19 cellular contexts compared by ENCODE assay signal in genomic region chr14:95665530-95665929, GRCh38. TPM values are rescaled to one million over a fixed set of nuclear protein-coding genes. Genes with fewer than 3 reads are reported as not detected.
DNase-seq lines count a peak whose midpoint lies in the region; ATAC-seq and TF ChIP-seq lines count a peak whose summit lies in the region.
"Not testable (repeated sequence)": the region's sequence is repeated elsewhere in the genome, so short reads cannot be mapped to it uniquely, and the experiment has no call there.
"Had no signal": no experiment of that assay in that cellular context is flagged by ENCODE, and none has a peak within 500 bp of the region (broad histone marks: within the 10 kb centered on the region; RNA-seq: fewer than 3 reads in every experiment).

No MANE protein-coding gene starts in this region.

- TF ChIP-seq CTCF in GM06990 (IDR thresholded peaks at IDR 0.05; ENCODE audit: insufficient read depth, low read length, poor library complexity, severe bottlenecking) (peak; percentile 50), WERI-Rb-1 (IDR thresholded peaks at IDR 0.05; ENCODE audit: low read depth, low read length) (peak; percentile 38; the same call in 1 of the 2 replicates), type B pancreatic cell (conservative IDR thresholded peaks at IDR 0.05) (peak; percentile 50)

- H3K27me3 Mint-ChIP-seq in type B pancreatic cell, result peaks cover 22% of the 10 kb centered on the region

- not testable (repeated sequence) for H3K27ac Mint-ChIP-seq in type B pancreatic cell

- not testable (repeated sequence) for H3K9me3 Mint-ChIP-seq in type B pancreatic cell

- not testable (repeated sequence) for H3K36me3 ChIP-seq in BLaER1; GM06990 (ENCODE audit: control insufficient read depth, insufficient read depth, low read length); WERI-Rb-1

- not testable (repeated sequence) for H3K9me3 ChIP-seq in BLaER1; WERI-Rb-1 (ENCODE audit: severe bottlenecking)

- not testable (repeated sequence) for H3K4me3 Mint-ChIP-seq in type B pancreatic cell

- H3K4me1 ChIP-seq in BLaER1, result peaks cover 100% of the 10 kb centered on the region

- peak; percentile 26 for ATAC-seq in GM21717 (IDR thresholded peaks at IDR 0.05; ENCODE audit: unreplicated experiment)

- peak overlapping the region; percentile 92 for H3K27ac ChIP-seq in BLaER1
- H3K27ac ChIP-seq in WERI-Rb-1, result not testable (repeated sequence)

- not testable (repeated sequence) for H3K27me3 ChIP-seq in BLaER1; GM06990 (replicated peaks; ENCODE audit: control insufficient read depth, insufficient read depth, low read length); WERI-Rb-1 (ENCODE audit: insufficient read depth, low read depth, severe bottlenecking)

- peaks cover 31% of the 10 kb centered on the region for H3K4me1 Mint-ChIP-seq in type B pancreatic cell (ENCODE audit: unreplicated experiment)

- peak overlapping the region; percentile 78 for H3K9ac ChIP-seq in BLaER1

- DNase-seq in GM06990 (ENCODE audit: extremely low read depth, insufficient read length), result peak; percentile 28
- peak; percentile 96 for DNase-seq in NAMALWA (ENCODE audit: low spot score)
- DNase-seq in NCI-H82 (lab: John Stamatoyannopoulos, UW), result peak; percentile 50
- DNase-seq in WERI-Rb-1, result peak; percentile 22
- DNase-seq in iPS-NIHi11 (ENCODE audit: low spot score), result peak; percentile 44
- not testable (repeated sequence) for DNase-seq in type B pancreatic cell (ENCODE audit: extremely low spot score, unreplicated experiment)

- not testable (repeated sequence) for H3K36me3 Mint-ChIP-seq in type B pancreatic cell

- H4K20me1 ChIP-seq in BLaER1, result not testable (repeated sequence)

- peak overlapping the region; percentile 56 for H3K4me3 ChIP-seq in BLaER1
- not testable (repeated sequence) for H3K4me3 ChIP-seq in GM06990 (replicated peaks; ENCODE audit: low read depth, low read length); WERI-Rb-1 (ENCODE audit: low read depth, low read length)

- H3K4me2 ChIP-seq in BLaER1, result peak overlapping the region; percentile 91

RNA-seq across cellular contexts. Expression of gene TCL1B, which starts 20.7 kb away (rescaled TPM):
- not detected in 2 replicates for total RNA-seq in type B pancreatic cell (ENCODE audit: low replicate concordance)
- total RNA-seq: activated CD4-positive, alpha-beta T cell treated with anti-CD3 and anti-CD28 coated beads, Interleukin-2, amount 10 ng/mL, durations not matched to agents 7 days and 5 days; activated naive CD8-positive, alpha-beta T cell treated with anti-CD3 and anti-CD28 coated beads, Interleukin-2, amount 10 ng/mL, durations not matched to agents 7 days and 5 days; ascending aorta; Calu3; cardiac muscle cell; fibroblast of villous mesenchyme; heart left ventricle; lower lobe of right lung; natural killer cell treated with Interleukin-12 subunit alpha and Interleukin-12 subunit beta and Interleukin-15 and Interleukin-18, amount 100 ng/mL, for 72 hours; ovary; Right ventricle myocardium inferior had no signal

RNA-seq across cellular contexts. Expression of gene TCL1A, which starts 48.4 kb away (rescaled TPM):
- not detected in 2 replicates for total RNA-seq in type B pancreatic cell (ENCODE audit: low replicate concordance)
- total RNA-seq: activated CD4-positive, alpha-beta T cell treated with anti-CD3 and anti-CD28 coated beads, Interleukin-2, amount 10 ng/mL, durations not matched to agents 7 days and 5 days; ascending aorta; Calu3; cardiac muscle cell; fibroblast of villous mesenchyme; heart left ventricle; lower lobe of right lung; ovary; Right ventricle myocardium inferior had no signal
